Comparison of ENCODE assay signal across 22 cellular contexts in the genomic region with DNA sequence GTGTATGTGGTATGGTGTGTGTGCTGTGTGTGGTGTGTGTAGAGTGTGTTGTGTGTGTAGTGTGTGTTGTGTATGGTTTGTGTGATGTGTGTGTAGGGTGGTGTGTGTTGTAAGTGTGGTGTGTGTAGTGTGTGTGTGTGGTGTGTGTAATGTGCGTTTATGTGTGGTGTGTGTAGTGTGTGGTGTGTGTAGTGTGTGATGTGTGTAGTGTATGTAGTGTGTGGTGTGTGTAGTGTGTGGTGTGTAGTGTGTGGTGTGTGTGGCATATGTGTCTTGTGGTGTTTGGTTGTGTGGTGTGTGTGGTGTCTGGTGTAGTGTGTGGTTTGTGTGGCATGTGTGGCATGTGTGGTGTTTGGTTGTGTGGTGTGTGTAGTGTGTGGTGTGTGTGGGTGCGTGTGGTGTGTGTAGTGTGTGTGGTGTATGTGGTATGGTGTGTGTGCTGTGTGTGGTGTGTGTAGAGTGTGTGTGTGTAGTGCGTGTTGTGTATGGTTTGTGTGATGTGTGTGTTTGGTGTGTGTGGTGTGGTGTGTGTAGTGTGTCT. TPM values are rescaled to one million over a fixed set of nuclear protein-coding genes. Genes with fewer than 3 reads are reported as not detected.
DNase-seq lines count a peak whose midpoint lies in the region; ATAC-seq, FAIRE-seq and TF ChIP-seq lines count a peak whose summit lies in the region.
"Had no signal": no experiment of that assay in that cellular context is flagged by ENCODE, and none has a peak within 500 bp of the region (broad histone marks: within the 10 kb centered on the region; RNA-seq: fewer than 3 reads in every experiment).

No MANE protein-coding gene starts in this region.

- H3K4me1 ChIP-seq in A549 = peaks cover 11% of the 10 kb centered on the region; the same call in 2 of the 3 replicates
- peaks cover 77% of the 10 kb centered on the region for H3K4me1 ChIP-seq in CD8-positive, alpha-beta T cell (ENCODE audit: insufficient read depth, low read length)
- no peaks in the 10 kb centered on the region for H3K4me1 ChIP-seq in PC-9 (replicated peaks; ENCODE audit: insufficient read depth)

- no peaks in the 10 kb centered on the region for H3K9me3 ChIP-seq in A549
- no peaks in the 10 kb centered on the region for H3K9me3 ChIP-seq in CD8-positive, alpha-beta T cell (ENCODE audit: low read length)
- H3K9me3 ChIP-seq in PC-9 (ENCODE audit: insufficient read depth, low read depth) = no peaks in the 10 kb centered on the region
- H3K9me3 ChIP-seq: esophagus squamous epithelium, left ventricle myocardium inferior, suprapubic skin had no signal

- H3K36me3 ChIP-seq in CD8-positive, alpha-beta T cell (ENCODE audit: insufficient read depth, low read length) = no peaks in the 10 kb centered on the region
- H3K36me3 ChIP-seq in PC-9 (ENCODE audit: low read depth) = no peaks in the 10 kb centered on the region
- H3K36me3 ChIP-seq: cardiac muscle cell, esophagus squamous epithelium, left ventricle myocardium inferior, suprapubic skin had no signal

- H3K36me3 Mint-ChIP-seq in CD8-positive, alpha-beta T cell = no peaks in the 10 kb centered on the region
- H3K36me3 Mint-ChIP-seq in activated T-helper 1 cell treated with anti-CD3 and anti-CD28 coated beads, Interleukin-12 subunit alpha, Interleukin-12 subunit beta, Interleukin-2, Interleukin-4 antibody, amounts not matched to agents 30 ng/mL and 10 ng/mL and 1 ng/mL, durations not matched to agents 14 hours and 24 hours and 36 hours (ENCODE audit: low read depth) = peaks cover 7% of the 10 kb centered on the region
- H3K36me3 Mint-ChIP-seq in immature natural killer cell = peaks cover 0 to 9% (median 4%) of the 10 kb centered on the region in 3 donors

- no peak for TF ChIP-seq POLR2A in A549 (IDR thresholded peaks at IDR 0.05; ENCODE audit: low read length)

- 24% methylated on average over 3 of the region's 3 CpGs for WGBS in A549 (ENCODE audit: missing lambda C conversion rate)

- ATAC-seq in A549 = no peak
- ATAC-seq in CD8-positive, alpha-beta T cell = no peak
- ATAC-seq in HG03139 (IDR thresholded peaks at IDR 0.05; ENCODE audit: unreplicated experiment) = no peak

- BruUV-seq in PC-9 (replicated peaks; lab: Mats Ljungman, UMichigan) = no TSS peak

- no peak for FAIRE-seq in A549 (lab: Jason Lieb, UNC)

- no peak for DNase-seq in A549 (ENCODE audit: low read depth in 1 of 2, low spot score in 1 of 2)
- DNase-seq in CD8-positive, alpha-beta T cell = peak in 1 of 7 experiments; percentile 4
- DNase-seq in activated T-helper 1 cell treated with anti-CD3 and anti-CD28 coated beads, Interleukin-12 subunit alpha, Interleukin-12 subunit beta, Interleukin-2, Interleukin-4 antibody, amounts not matched to agents 30 ng/mL and 10 ng/mL and 1 ng/mL, durations not matched to agents 14 hours and 24 hours and 36 hours (ENCODE audit: low spot score) = no peak
- no peak for DNase-seq in immature natural killer cell
- no peak for DNase-seq in NCI-H510A (lab: John Stamatoyannopoulos, UW)
- DNase-seq in HUDEP-2 (lab: John Stamatoyannopoulos, UW; ENCODE audit: unreplicated experiment in 76 of 76) = no peak
- DNase-seq in PC-9 = no peak
- DNase-seq: activated B cell treated with CpG ODN at 0.5 μM for 24 hours; activated CD8-positive, alpha-beta memory T cell treated with anti-CD3 and anti-CD28 coated beads, Interleukin-2, amount 50 U/mL, for 4 hours; esophagus squamous epithelium; KBM-7; left ventricle myocardium inferior; NCI-H2081; NCI-H510A treated with DMSO at 0.1 percent for 48 hours; stimulated activated CD4-positive, alpha-beta T cell treated with anti-CD3 and anti-CD28 coated beads, Interleukin-4, amount 100 ng/mL, for 1 hour had no signal

- H3K27ac Mint-ChIP-seq in CD8-positive, alpha-beta T cell = peak overlapping the region; percentile 46
- peak overlapping the region; percentile 63 for H3K27ac Mint-ChIP-seq in activated T-helper 1 cell treated with anti-CD3 and anti-CD28 coated beads, Interleukin-12 subunit alpha, Interleukin-12 subunit beta, Interleukin-2, Interleukin-4 antibody, amounts not matched to agents 30 ng/mL and 10 ng/mL and 1 ng/mL, durations not matched to agents 14 hours and 24 hours and 36 hours
- peak overlapping the region in 5 of 6 donors; percentile 70 to 95 (median 84) for H3K27ac Mint-ChIP-seq in immature natural killer cell
- H3K27ac Mint-ChIP-seq: activated B cell treated with CpG ODN at 0.5 μM for 24 hours had no signal

- no peaks in the 10 kb centered on the region for H3K79me2 ChIP-seq in PC-9 (ENCODE audit: low read depth)

- no peaks in the 10 kb centered on the region for H3K27me3 ChIP-seq in CD8-positive, alpha-beta T cell (ENCODE audit: insufficient read depth, low read length)
- peaks cover 52% of the 10 kb centered on the region for H3K27me3 ChIP-seq in PC-9 (ENCODE audit: insufficient read depth, low read depth)
- H3K27me3 ChIP-seq: cardiac muscle cell had no signal

- no peaks in the 10 kb centered on the region for H4K20me1 ChIP-seq in PC-9 (ENCODE audit: insufficient read depth)

- H3F3A ChIP-seq in PC-9 (ENCODE audit: insufficient read depth, low read depth) = peaks cover 25% of the 10 kb centered on the region; the same call in 1 of the 2 replicates

- no peak overlapping the region for H2AFZ ChIP-seq in PC-9

- CTCF ChIA-PET in A549 (lab: Yijun Ruan, JAX) = no interaction called here
- CTCF ChIA-PET in CD8-positive, alpha-beta T cell (lab: Charles Lee) = interaction anchor here (4.1 kb wide), 1 partner anchor 12 kb away, joined by 40 read pairs; no protein-coding TSS in a partner anchor
- CTCF ChIA-PET in PC-9 (lab: Charles Lee) = no interaction called here

- H3K27me3 Mint-ChIP-seq in CD8-positive, alpha-beta T cell (ENCODE audit: low read depth) = peaks cover 28% of the 10 kb centered on the region
- H3K27me3 Mint-ChIP-seq in activated T-helper 1 cell treated with anti-CD3 and anti-CD28 coated beads, Interleukin-12 subunit alpha, Interleukin-12 subunit beta, Interleukin-2, Interleukin-4 antibody, amounts not matched to agents 30 ng/mL and 10 ng/mL and 1 ng/mL, durations not matched to agents 14 hours and 24 hours and 36 hours (ENCODE audit: insufficient read depth) = peaks cover 11% of the 10 kb centered on the region
- peaks cover 7 to 41% (median 28%) of the 10 kb centered on the region in 3 donors for H3K27me3 Mint-ChIP-seq in immature natural killer cell (ENCODE audit: low read depth in 3 of 3)

- no peak overlapping the region for H3K4me3 Mint-ChIP-seq in CD8-positive, alpha-beta T cell
- H3K4me3 Mint-ChIP-seq in activated T-helper 1 cell treated with anti-CD3 and anti-CD28 coated beads, Interleukin-12 subunit alpha, Interleukin-12 subunit beta, Interleukin-2, Interleukin-4 antibody, amounts not matched to agents 30 ng/mL and 10 ng/mL and 1 ng/mL, durations not matched to agents 14 hours and 24 hours and 36 hours = no peak overlapping the region
- H3K4me3 Mint-ChIP-seq in immature natural killer cell = peak overlapping the region; percentile 50 to 83 (median 75)
- H3K4me3 Mint-ChIP-seq: activated B cell treated with CpG ODN at 0.5 μM for 24 hours had no signal

- H3K4me3 ChIP-seq in A549 (no peak overlapping the region), PC-9 (no peak overlapping the region)
- no peak overlapping the region for H3K4me3 ChIP-seq in CD8-positive, alpha-beta T cell (ENCODE audit: low read depth, low read length)
- H3K4me3 ChIP-seq: cardiac muscle cell, esophagus squamous epithelium, left ventricle myocardium inferior, suprapubic skin had no signal

- POLR2A ChIA-PET in A549 (lab: Yijun Ruan, JAX) (no interaction called here), PC-9 (lab: Charles Lee; ENCODE audit: unreplicated experiment) (interaction anchor here (0.6 kb wide), 1 partner anchor 10 kb away, joined by 4 read pairs; no protein-coding TSS in a partner anchor)
- POLR2A ChIA-PET in CD8-positive, alpha-beta T cell (lab: Charles Lee) = no interaction called here

- no peak overlapping the region for H3K4me2 ChIP-seq in A549
- no peak overlapping the region for H3K4me2 ChIP-seq in PC-9

- H3K27ac ChIP-seq in A549 (no peak overlapping the region), PC-9 (no peak overlapping the region)
- H3K27ac ChIP-seq in CD8-positive, alpha-beta T cell (ENCODE audit: low read depth, low read length) = no peak overlapping the region
- H3K27ac ChIP-seq: cardiac muscle cell, esophagus squamous epithelium, HL-60, left ventricle myocardium inferior, suprapubic skin had no signal

- H3K9me3 Mint-ChIP-seq in CD8-positive, alpha-beta T cell = no peaks in the 10 kb centered on the region
- H3K9me3 Mint-ChIP-seq in activated T-helper 1 cell treated with anti-CD3 and anti-CD28 coated beads, Interleukin-12 subunit alpha, Interleukin-12 subunit beta, Interleukin-2, Interleukin-4 antibody, amounts not matched to agents 30 ng/mL and 10 ng/mL and 1 ng/mL, durations not matched to agents 14 hours and 24 hours and 36 hours = peaks cover 11% of the 10 kb centered on the region
- no peaks in the 10 kb centered on the region for H3K9me3 Mint-ChIP-seq in immature natural killer cell
- H3K9me3 Mint-ChIP-seq: activated B cell treated with CpG ODN at 0.5 μM for 24 hours had no signal

- no peaks in the 10 kb centered on the region for H3K9me2 ChIP-seq in PC-9 (ENCODE audit: insufficient read depth)

- intact Hi-C loops in CD8-positive, alpha-beta T cell (cut with DNase I, micrococcal nuclease) = loop anchor here in 1 of 2 experiments (5.0 kb wide), 1 partner anchor 63 kb away; no protein-coding TSS in a partner anchor
- intact Hi-C loops in activated T-helper 1 cell treated with anti-CD3 and anti-CD28 coated beads, Interleukin-12 subunit alpha, Interleukin-12 subunit beta, Interleukin-2, Interleukin-4 antibody, amounts not matched to agents 30 ng/mL and 10 ng/mL and 1 ng/mL, durations not matched to agents 14 hours and 24 hours and 36 hours (cut with micrococcal nuclease) = no loop called here
- intact Hi-C loops in PC-9 (cut with micrococcal nuclease; ENCODE audit: unreplicated experiment) = no loop called here

- TF ChIP-seq CTCF in A549 (IDR thresholded peaks at IDR 0.05) (no peak), PC-9 (conservative IDR thresholded peaks at IDR 0.05) (no peak)
- TF ChIP-seq CTCF in CD8-positive, alpha-beta T cell (IDR thresholded peaks at IDR 0.05) = no peak

- peaks cover 69% of the 10 kb centered on the region for H3K4me1 Mint-ChIP-seq in CD8-positive, alpha-beta T cell (ENCODE audit: low read depth)
- H3K4me1 Mint-ChIP-seq in activated T-helper 1 cell treated with anti-CD3 and anti-CD28 coated beads, Interleukin-12 subunit alpha, Interleukin-12 subunit beta, Interleukin-2, Interleukin-4 antibody, amounts not matched to agents 30 ng/mL and 10 ng/mL and 1 ng/mL, durations not matched to agents 14 hours and 24 hours and 36 hours (ENCODE audit: low read depth) = peaks cover 67% of the 10 kb centered on the region
- H3K4me1 Mint-ChIP-seq in immature natural killer cell = peaks cover 67 to 73% of the 10 kb centered on the region in 2 donors

- no peak for TF ChIP-seq RAD21 in A549 (conservative IDR thresholded peaks at IDR 0.05 in 1 of 2, IDR thresholded peaks at IDR 0.05 in 1 of 2)

- no peak for TF ChIP-seq EP300 in A549 (IDR thresholded peaks at IDR 0.05)

RNA-seq across cellular contexts. Expression of a gene that starts 4.0 kb away (rescaled TPM):
- not detected in 2 replicates for polyA plus RNA-seq in A549 (2011; rRNA removed)
- polyA plus RNA-seq in A549 (2012; cell fraction: cytosol; rRNA removed) = not detected in 2 replicates
- not detected in 2 replicates for polyA plus RNA-seq in A549 (2012; cell fraction: nucleus; rRNA removed)
- not detected in 3 replicates for polyA plus RNA-seq in A549 (2017; fragmentation: RNase III; extraction: RNeasy Plus Mini Kit Qiagen cat#74134 plus additional on column Dnase treatment)
- polyA minus RNA-seq in A549 (2011; rRNA and poly(A)+ RNA removed) = not detected in 2 replicates
- 1 to 10 TPM; 1.8 to 2.7 TPM for total RNA-seq in CD8-positive, alpha-beta T cell
- total RNA-seq in activated T-helper 1 cell treated with anti-CD3 and anti-CD28 coated beads, Interleukin-12 subunit alpha, Interleukin-12 subunit beta, Interleukin-2, Interleukin-4 antibody, amounts not matched to agents 30 ng/mL and 10 ng/mL and 1 ng/mL, durations not matched to agents 14 hours and 24 hours and 36 hours = not detected in 2 replicates
- polyA plus RNA-seq in immature natural killer cell = not detected
- not detected in 2 replicates for total RNA-seq in PC-9 (2021)
- total RNA-seq: activated B cell treated with CpG ODN at 0.5 μM for 24 hours; cardiac muscle cell; H7; left ventricle myocardium inferior; skeletal muscle tissue; suprapubic skin; T-helper 1 cell treated with Interleukin-12 subunit alpha and Interleukin-12 subunit beta and Interleukin-4 antibody, amounts not matched to agents 30 ng/mL and 1 ng/mL, for 36 hours had no signal
- polyA plus RNA-seq: cardiac muscle cell had no signal

RNA-seq across cellular contexts. Expression of a gene that starts 6.8 kb away (rescaled TPM):
- not detected in 2 replicates for polyA plus RNA-seq in A549 (2011; rRNA removed)
- polyA plus RNA-seq in A549 (2012; cell fraction: cytosol; rRNA removed) = not detected in 2 replicates
- not detected in 2 replicates for polyA plus RNA-seq in A549 (2012; cell fraction: nucleus; rRNA removed)
- polyA plus RNA-seq in A549 (2017; fragmentation: RNase III; extraction: RNeasy Plus Mini Kit Qiagen cat#74134 plus additional on column Dnase treatment) = not detected in 3 replicates
- not detected in 2 replicates for polyA minus RNA-seq in A549 (2011; rRNA and poly(A)+ RNA removed)
- total RNA-seq in CD8-positive, alpha-beta T cell = 10 to 100 TPM in 1 of 2 experiments, 1 to 10 TPM in 1; 8.0 to 10.7 TPM
- total RNA-seq in activated T-helper 1 cell treated with anti-CD3 and anti-CD28 coated beads, Interleukin-12 subunit alpha, Interleukin-12 subunit beta, Interleukin-2, Interleukin-4 antibody, amounts not matched to agents 30 ng/mL and 10 ng/mL and 1 ng/mL, durations not matched to agents 14 hours and 24 hours and 36 hours = 67.8 and 69.1 TPM in 2 replicates
- polyA plus RNA-seq in immature natural killer cell = 1 to 10 TPM in 1 of 3 donors, not detected in 2; 3.3 TPM
- total RNA-seq in PC-9 (2021) = not detected in 2 replicates
- total RNA-seq: cardiac muscle cell, skeletal muscle tissue, suprapubic skin had no signal
- polyA plus RNA-seq: cardiac muscle cell had no signal

RNA-seq across cellular contexts. Expression of a gene that starts 56.5 kb away (rescaled TPM):
- polyA plus RNA-seq in A549 (2011; rRNA removed) (0.08 and 0.13 TPM in 2 replicates), A549 (2017; fragmentation: RNase III; extraction: RNeasy Plus Mini Kit Qiagen cat#74134 plus additional on column Dnase treatment) (0.19 to 0.70 TPM (median 0.25 TPM) in 3 replicates), immature natural killer cell (not detected)
- polyA plus RNA-seq in A549 (2012; cell fraction: cytosol; rRNA removed) = 0.05 and 0.12 TPM in 2 replicates
- polyA plus RNA-seq in A549 (2012; cell fraction: nucleus; rRNA removed) = 1.2 and 1.8 TPM in 2 replicates
- polyA minus RNA-seq in A549 (2011; rRNA and poly(A)+ RNA removed) = not detected in 2 replicates
- total RNA-seq in CD8-positive, alpha-beta T cell = 1 to 10 TPM; 2.9 to 3.0 TPM
- total RNA-seq in activated T-helper 1 cell treated with anti-CD3 and anti-CD28 coated beads, Interleukin-12 subunit alpha, Interleukin-12 subunit beta, Interleukin-2, Interleukin-4 antibody, amounts not matched to agents 30 ng/mL and 10 ng/mL and 1 ng/mL, durations not matched to agents 14 hours and 24 hours and 36 hours = 0.61 and 0.80 TPM in 2 replicates
- 0.90 and 0.92 TPM in 2 replicates for total RNA-seq in PC-9 (2021)
- total RNA-seq: esophagus squamous epithelium, H7, left ventricle myocardium inferior had no signal

Comparison
In these comparisons a context has a peak if more than half of its experiments do, and no peak if none do; other contexts are left out.
1. H3K4me3 Mint-ChIP-seq: peak in immature natural killer cell (5 of 5); none in CD8-positive, alpha-beta T cell (single experiment) and activated T-helper 1 cell treated with anti-CD3 and anti-CD28 coated beads, Interleukin-12 subunit alpha, Interleukin-12 subunit beta, Interleukin-2, Interleukin-4 antibody, amounts not matched to agents 30 ng/mL and 10 ng/mL and 1 ng/mL, durations not matched to agents 14 hours and 24 hours and 36 hours (single experiment).
2. Peak in every context shown above with its lines, with median percentiles within 50 percentile points of each other: H3K27ac Mint-ChIP-seq.